Comparison of ENCODE assay signal across 7 cellular contexts in genomic region chr2:87956613-87957012, GRCh38. TPM values are rescaled to one million over a fixed set of nuclear protein-coding genes. Genes with fewer than 3 reads are reported as not detected.
DNase-seq lines count a peak whose midpoint lies in the region; ATAC-seq, FAIRE-seq and TF ChIP-seq lines count a peak whose summit lies in the region.
"Not testable (repeated sequence)": the region's sequence is repeated elsewhere in the genome, so short reads cannot be mapped to it uniquely, and the experiment has no call there.
"Had no signal": no experiment of that assay in that cellular context is flagged by ENCODE, and none has a peak within 500 bp of the region (broad histone marks: within the 10 kb centered on the region; RNA-seq: fewer than 3 reads in every experiment).

No MANE protein-coding gene starts in this region.

- not testable (repeated sequence) for H3K27ac ChIP-seq in left lung

- not testable (repeated sequence) for BruUV-seq in MCF 10A (replicated peaks; lab: Mats Ljungman, UMichigan)

- not testable (repeated sequence) for H3K4me3 ChIP-seq in fibroblast of mammary gland (ENCODE audit: control insufficient read depth, low read depth, low read length); left lung

- not testable (repeated sequence) for H3K4me3 Mint-ChIP-seq in MCF 10A (ENCODE audit: unreplicated experiment)

- H3K9me3 Mint-ChIP-seq in MCF 10A (ENCODE audit: unreplicated experiment): not testable (repeated sequence)

- not testable (repeated sequence) for H3K36me3 Mint-ChIP-seq in MCF 10A (ENCODE audit: insufficient read depth, unreplicated experiment)

- CTCF ChIA-PET in MCF 10A (lab: Yijun Ruan, JAX): interaction anchor here (0.7 kb wide), 1 partner anchor 231 kb away, joined by 3 read pairs; no protein-coding TSS in a partner anchor

- not testable (repeated sequence) for H3K36me3 ChIP-seq in left lung

- intact Hi-C loops in MCF 10A (cut with micrococcal nuclease); left lung (cut with DNase I): not testable (repeated sequence)

- not testable (repeated sequence) for H3K4me1 ChIP-seq in left lung

- POLR2A ChIA-PET in MCF 10A (lab: Yijun Ruan, JAX): not testable (repeated sequence)

- FAIRE-seq in H54 (lab: Jason Lieb, UNC): peak; percentile 64

- not testable (repeated sequence) for H3K27me3 Mint-ChIP-seq in MCF 10A (ENCODE audit: insufficient read depth, unreplicated experiment)

- not testable (repeated sequence) for TF ChIP-seq CTCF in MCF 10A (IDR thresholded peaks at IDR 0.05; ENCODE audit: unreplicated experiment); fibroblast of mammary gland (conservative IDR thresholded peaks at IDR 0.05; ENCODE audit: control insufficient read depth, insufficient read depth, low read depth, low read length); left lung (IDR thresholded peaks at IDR 0.05)

- ATAC-seq in left lung: peak; percentile 34

- not testable (repeated sequence) for TF ChIP-seq POLR2A in H54 (IDR thresholded peaks at IDR 0.05; ENCODE audit: low read depth, low read length)

- not testable (repeated sequence) for H3K27me3 ChIP-seq in left lung

- H3K27ac Mint-ChIP-seq in MCF 10A (ENCODE audit: low read depth, unreplicated experiment): not testable (repeated sequence)

- not testable (repeated sequence) for DNase-seq in H54 (ENCODE audit: insufficient read length, low spot score); left lung
- peak; percentile 70 for DNase-seq in NCI-H226
- peak; percentile 13 for DNase-seq in SKM-1 (lab: John Stamatoyannopoulos, UW; ENCODE audit: unreplicated experiment)
- DNase-seq in MCF 10A (ENCODE audit: unreplicated experiment): peak; percentile 79
- peak; percentile 20 for DNase-seq in fibroblast of mammary gland (ENCODE audit: low read depth)

- H3K9me3 ChIP-seq in left lung: not testable (repeated sequence)

- not testable (repeated sequence) for H3K4me1 Mint-ChIP-seq in MCF 10A (ENCODE audit: insufficient read depth, unreplicated experiment)

RNA-seq across cellular contexts. Expression of gene RNU2-63P, which starts 59.7 kb away (rescaled TPM):
- 5.0 and 9.1 TPM in 2 replicates for total RNA-seq in MCF 10A (2022)
- not detected for total RNA-seq in left lung
- total RNA-seq: H4 had no signal
